ENCODE assay signal across 15 cellular contexts in the genomic region with DNA sequence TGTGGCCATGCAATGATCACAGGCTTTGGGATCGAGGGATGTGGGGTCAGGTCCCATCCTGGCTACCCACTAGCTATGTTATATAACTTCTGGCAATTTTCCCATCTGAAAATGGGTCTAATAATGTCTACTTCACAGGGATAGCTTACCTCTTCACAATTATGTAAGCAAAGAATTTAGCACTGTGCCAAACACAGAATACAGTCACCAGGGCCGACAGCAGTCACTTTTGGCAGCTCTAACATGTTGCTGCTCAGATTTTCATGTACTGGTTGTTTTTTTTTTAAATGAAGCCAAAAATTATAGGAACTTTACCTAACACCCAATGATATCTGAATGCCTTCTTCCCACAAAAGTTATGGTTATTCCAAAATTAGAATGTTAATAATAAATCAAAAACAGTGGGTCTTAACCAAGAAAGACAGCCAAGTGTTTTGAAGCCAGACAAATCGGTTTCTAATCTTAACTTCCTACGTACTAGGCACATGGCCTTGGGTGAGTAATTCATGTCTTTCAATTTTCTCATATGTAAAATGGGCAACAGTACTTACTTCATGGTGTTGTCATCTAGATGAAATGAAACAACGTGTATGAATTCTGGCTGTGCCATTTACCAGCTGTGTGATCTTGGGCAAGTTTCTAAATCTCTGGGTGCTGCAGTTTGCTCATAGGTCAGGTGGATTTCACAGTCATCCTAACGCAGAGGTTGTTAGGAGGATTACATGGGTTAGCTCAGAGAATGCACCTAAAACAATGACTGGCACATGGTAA.
DNase-seq lines count a peak whose midpoint lies in the region; ATAC-seq and TF ChIP-seq lines count a peak whose summit lies in the region.
"Had no signal": no experiment of that assay in that cellular context is flagged by ENCODE, and none has a peak within 500 bp of the region (broad histone marks: within the 10 kb centered on the region; RNA-seq: fewer than 3 reads in every experiment).

No MANE protein-coding gene starts in this region.

- DNase-seq in stimulated activated CD4-positive, alpha-beta T cell treated with anti-CD3 and anti-CD28 coated beads, Interleukin-1b, Interleukin-23, amount 100 ng/mL, for 48 hours = peak; percentile 36
- DNase-seq in stimulated activated CD4-positive, alpha-beta T cell treated with anti-CD3 and anti-CD28 coated beads, Interleukin-12 subunit alpha, Interleukin-12 subunit beta, amount 100 ng/mL, for 4 hours = no peak
- DNase-seq in NCI-H2029 treated with DMSO at 0.1 percent for 48 hours (lab: John Stamatoyannopoulos, UW) (peak; percentile 34), fibroblast of pulmonary artery (ENCODE audit: low read depth) (peak; percentile 64), putamen (ENCODE audit: low spot score) (no peak), HPDE6-E6E7 (ENCODE audit: extremely low spot score) (no peak)
- DNase-seq: amniotic stem cell; gastrocnemius medialis; NCI-H1417 treated with DMSO at 0.1 percent for 48 hours; NCI-H524 treated with DMSO at 0.1 percent for 48 hours; stimulated activated naive CD4-positive, alpha-beta T cell had no signal

- ATAC-seq in HG02852 (IDR thresholded peaks at IDR 0.05; ENCODE audit: unreplicated experiment) (no peak), GM19452 (IDR thresholded peaks at IDR 0.05; ENCODE audit: unreplicated experiment) (no peak)
- ATAC-seq: gastrocnemius medialis, HepG2 had no signal

- TF ChIP-seq CTCF in fibroblast of pulmonary artery (IDR thresholded peaks at IDR 0.05; ENCODE audit: low read length, missing control alignments) = no peak

- H3K4me3 ChIP-seq in fibroblast of pulmonary artery (replicated peaks; ENCODE audit: low read depth, low read length) = no peak overlapping the region
- H3K4me3 ChIP-seq: gastrocnemius medialis, prostate gland had no signal

Comparison
In these comparisons a context has a peak if more than half of its experiments do, and no peak if none do; other contexts are left out.
1. DNase-seq: peak in stimulated activated CD4-positive, alpha-beta T cell treated with anti-CD3 and anti-CD28 coated beads, Interleukin-1b, Interleukin-23, amount 100 ng/mL, for 48 hours (single experiment), NCI-H2029 treated with DMSO at 0.1 percent for 48 hours (single experiment) and fibroblast of pulmonary artery (single experiment); none in stimulated activated CD4-positive, alpha-beta T cell treated with anti-CD3 and anti-CD28 coated beads, Interleukin-12 subunit alpha, Interleukin-12 subunit beta, amount 100 ng/mL, for 4 hours (single experiment), putamen (single experiment) and HPDE6-E6E7 (single experiment).